ENCODE assay signal across 7 cellular contexts in the genomic region with DNA sequence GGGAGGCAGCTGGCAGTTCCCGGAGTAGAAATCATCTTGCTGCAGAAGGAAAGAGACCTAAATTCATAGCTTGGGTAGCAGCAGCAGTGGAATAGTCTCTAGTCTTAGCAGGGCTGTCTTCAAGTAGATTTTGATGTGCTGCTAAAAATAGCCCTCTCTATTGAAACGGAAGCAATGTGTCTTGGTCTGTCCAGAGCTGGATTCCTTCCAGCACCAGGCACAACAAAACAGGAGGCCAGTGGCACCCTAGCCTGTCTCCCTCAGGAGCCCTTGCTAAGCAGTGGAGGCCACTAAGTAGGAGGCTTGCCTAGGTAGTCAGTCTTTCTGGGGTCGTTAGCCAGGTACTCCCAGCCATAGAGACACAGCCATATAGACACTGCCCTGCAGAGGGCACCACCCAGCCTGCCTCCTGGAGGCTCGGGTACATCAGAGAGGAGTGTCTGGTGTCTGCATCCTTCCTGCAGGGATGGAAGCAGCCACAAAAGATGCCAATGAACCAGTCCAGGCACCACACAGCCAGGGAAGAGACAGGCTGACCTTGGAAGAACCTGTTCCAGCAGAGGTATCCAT.
DNase-seq lines count a peak whose midpoint lies in the region; ATAC-seq lines count a peak whose summit lies in the region.

No MANE protein-coding gene starts in this region.

- peaks cover 35% of the 10 kb centered on the region for H3K36me3 Mint-ChIP-seq in activated CD4-positive, alpha-beta memory T cell treated with anti-CD3 and anti-CD28 coated beads, Interleukin-2, amount 10 ng/mL, durations not matched to agents 7 days and 5 days (ENCODE audit: low read depth)
- H3K36me3 Mint-ChIP-seq in immature natural killer cell, result peaks cover 23 to 61% (median 36%) of the 10 kb centered on the region in 3 donors

- CTCF ChIA-PET in activated CD4-positive, alpha-beta memory T cell treated with anti-CD3 and anti-CD28 coated beads, Interleukin-2, amount 10 ng/mL, durations not matched to agents 7 days and 5 days (lab: Charles Lee), result interaction anchor here (1.3 kb wide), 1 partner anchor 148 kb away, joined by 4 read pairs; no protein-coding TSS in a partner anchor

- in situ Hi-C loops in KBM-7 (cut with MboI; ENCODE audit: low pct_unique_long_range_greater_than_20kb, low sequenced_read_pairs), result no loop called here

- H3K27ac Mint-ChIP-seq in activated CD4-positive, alpha-beta memory T cell treated with anti-CD3 and anti-CD28 coated beads, Interleukin-2, amount 10 ng/mL, durations not matched to agents 7 days and 5 days, result no peak overlapping the region
- peak overlapping the region in 3 of 6 donors; percentile 20 to 65 (median 59) for H3K27ac Mint-ChIP-seq in immature natural killer cell

- no peak for ATAC-seq in HG02970 (IDR thresholded peaks at IDR 0.05; ENCODE audit: low FRiP score, unreplicated experiment)

- H3K4me3 Mint-ChIP-seq in activated CD4-positive, alpha-beta memory T cell treated with anti-CD3 and anti-CD28 coated beads, Interleukin-2, amount 10 ng/mL, durations not matched to agents 7 days and 5 days, result no peak overlapping the region
- no peak overlapping the region for H3K4me3 Mint-ChIP-seq in immature natural killer cell

- DNase-seq in EL (peak; percentile 11), KBM-7 (peak; percentile 5), immature natural killer cell (peak in 2 of 3 donors; percentile 12 to 20), OCI-M2 (lab: John Stamatoyannopoulos, UW; ENCODE audit: unreplicated experiment) (no peak), H4 (ENCODE audit: low spot score) (no peak)
- DNase-seq in activated CD4-positive, alpha-beta memory T cell treated with anti-CD3 and anti-CD28 coated beads, Interleukin-2, amount 10 ng/mL, durations not matched to agents 7 days and 5 days, result peak; percentile 32

- H3K4me1 Mint-ChIP-seq in activated CD4-positive, alpha-beta memory T cell treated with anti-CD3 and anti-CD28 coated beads, Interleukin-2, amount 10 ng/mL, durations not matched to agents 7 days and 5 days, result peaks cover 17% of the 10 kb centered on the region
- H3K4me1 Mint-ChIP-seq in immature natural killer cell, result no peaks in the 10 kb centered on the region

- no peaks in the 10 kb centered on the region for H3K27me3 Mint-ChIP-seq in activated CD4-positive, alpha-beta memory T cell treated with anti-CD3 and anti-CD28 coated beads, Interleukin-2, amount 10 ng/mL, durations not matched to agents 7 days and 5 days
- peaks cover 0 to 6% (median 1%) of the 10 kb centered on the region in 3 donors for H3K27me3 Mint-ChIP-seq in immature natural killer cell (ENCODE audit: low read depth in 3 of 3)

- H3K9me3 Mint-ChIP-seq in activated CD4-positive, alpha-beta memory T cell treated with anti-CD3 and anti-CD28 coated beads, Interleukin-2, amount 10 ng/mL, durations not matched to agents 7 days and 5 days, result no peaks in the 10 kb centered on the region
- peaks cover 0 to 2% (median 0%) of the 10 kb centered on the region in 6 donors for H3K9me3 Mint-ChIP-seq in immature natural killer cell

- POLR2A ChIA-PET in activated CD4-positive, alpha-beta memory T cell treated with anti-CD3 and anti-CD28 coated beads, Interleukin-2, amount 10 ng/mL, durations not matched to agents 7 days and 5 days (lab: Charles Lee), result no interaction called here

Comparison
In these comparisons a context has a peak if more than half of its experiments do, and no peak if none do; other contexts are left out.
1. DNase-seq: peak in EL (single experiment), KBM-7 (single experiment), activated CD4-positive, alpha-beta memory T cell treated with anti-CD3 and anti-CD28 coated beads, Interleukin-2, amount 10 ng/mL, durations not matched to agents 7 days and 5 days (single experiment) and immature natural killer cell (2 of 3); none in OCI-M2 (single experiment) and H4 (single experiment).